ENCODE assay signal across 23 cellular contexts in the genomic region with DNA sequence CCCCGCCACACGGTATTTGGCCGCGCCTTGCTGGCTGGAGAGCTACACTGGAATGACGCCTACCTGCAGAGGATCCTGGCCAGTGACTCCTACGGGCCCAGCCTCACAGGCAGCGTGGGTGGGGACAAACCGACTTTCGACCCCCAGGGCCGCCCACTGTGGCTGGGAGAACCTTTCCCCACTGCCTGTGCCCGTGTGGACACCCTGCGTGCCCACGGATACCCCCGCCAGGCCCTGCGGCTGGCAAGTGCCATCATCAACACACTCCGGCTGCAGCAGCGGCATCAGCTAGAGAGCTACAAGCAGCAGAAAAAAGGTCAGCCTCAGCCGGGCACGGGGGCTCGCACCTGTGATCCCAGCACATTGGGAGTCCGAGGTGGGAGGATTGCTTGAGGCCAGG. TPM values are rescaled to one million over a fixed set of nuclear protein-coding genes. Genes with fewer than 3 reads are reported as not detected.
A peak's percentile ranks its signal among the peaks of the same experiment; 100 is the strongest.
DNase-seq lines count a peak whose midpoint lies in the region; ATAC-seq and TF ChIP-seq lines count a peak whose summit lies in the region.
"Had no signal": no experiment of that assay in that cellular context is flagged by ENCODE, and none has a peak within 500 bp of the region (broad histone marks: within the 10 kb centered on the region; RNA-seq: fewer than 3 reads in every experiment).

No MANE protein-coding gene starts in this region.

- no peaks in the 10 kb centered on the region for H3K27me3 Mint-ChIP-seq in endodermal cell (ENCODE audit: insufficient read depth)
- H3K27me3 Mint-ChIP-seq: CD4-positive, alpha-beta T cell; CD8-positive, alpha-beta memory T cell had no signal

- POLR2A ChIA-PET in RWPE1 (lab: Yijun Ruan, JAX; ENCODE audit: low non-redundant PET): no interaction called here

- no peak overlapping the region for H3K4me3 ChIP-seq in H7 (ENCODE audit: insufficient read depth, low read depth, low read length)
- H3K4me3 ChIP-seq in endodermal cell (ENCODE audit: low read length): no peak overlapping the region
- H3K4me3 ChIP-seq: A549; BLaER1 treated with 17β-estradiol and CSF1 and Interleukin-3, amounts not matched to agents 10 nM and 100 nM; GM12878; HAP-1 had no signal

- intact Hi-C loops in posterior vena cava (cut with DNase I): no loop called here

- no peak overlapping the region for H3K4me3 Mint-ChIP-seq in endodermal cell
- H3K4me3 Mint-ChIP-seq: CD14-positive monocyte; CD4-positive, alpha-beta T cell; CD8-positive, alpha-beta memory T cell had no signal

- no peak overlapping the region for H3K27ac Mint-ChIP-seq in endodermal cell
- H3K27ac Mint-ChIP-seq: CD4-positive, alpha-beta T cell had no signal

- WGBS in endodermal cell (ENCODE audit: insufficient coverage in 1 of 2, insufficient read length in 1 of 2), 2 experiments: 93 to 95% methylated on average over 21 of the region's 21 CpGs

- H3K9me3 Mint-ChIP-seq in endodermal cell: no peaks in the 10 kb centered on the region
- H3K9me3 Mint-ChIP-seq: CD4-positive, alpha-beta T cell; CD8-positive, alpha-beta memory T cell had no signal

- H3K36me3 ChIP-seq in H7 (replicated peaks; ENCODE audit: control insufficient read depth, insufficient read depth, low read length) (peaks cover 9% of the 10 kb centered on the region), endodermal cell (ENCODE audit: control insufficient read depth, insufficient read depth, low read length) (peaks cover 25% of the 10 kb centered on the region)
- H3K36me3 ChIP-seq: BE2C, HAP-1 had no signal

- H3K36me3 Mint-ChIP-seq in endodermal cell (ENCODE audit: low read depth): peaks cover 63% of the 10 kb centered on the region

- no peak for TF ChIP-seq CTCF in RWPE1 (conservative IDR thresholded peaks at IDR 0.05; ENCODE audit: low read depth)
- no peak for TF ChIP-seq CTCF in endodermal cell (conservative IDR thresholded peaks at IDR 0.05)

- no peaks in the 10 kb centered on the region for H3K4me1 ChIP-seq in endodermal cell (ENCODE audit: control insufficient read depth, insufficient read depth, low read length)
- H3K4me1 ChIP-seq: A549, BE2C, HAP-1 had no signal

- H3K9ac ChIP-seq in endodermal cell (ENCODE audit: extremely low read depth, low read length, poor library complexity, severe bottlenecking): no peak overlapping the region
- H3K9ac ChIP-seq: BLaER1 treated with 17β-estradiol and CSF1 and Interleukin-3, amounts not matched to agents 10 nM and 100 nM had no signal

- ATAC-seq in activated CD4-positive, CD25-positive, alpha-beta regulatory T cell treated with anti-CD3 and anti-CD28 coated beads, Interleukin-2, amount 50 U/mL, for 24 hours: no peak
- ATAC-seq: A549, GM12878 had no signal

- H3K27ac ChIP-seq in RWPE1 (peak overlapping the region; percentile 13; the same call in 1 of the 2 replicates), endodermal cell (ENCODE audit: low read depth, low read length) (no peak overlapping the region)
- H3K27ac ChIP-seq: A549; BLaER1 treated with 17β-estradiol and CSF1 and Interleukin-3, amounts not matched to agents 10 nM and 100 nM had no signal

- no peaks in the 10 kb centered on the region for H3K4me1 Mint-ChIP-seq in endodermal cell

- H3K27me3 ChIP-seq in H7 (ENCODE audit: control insufficient read depth, insufficient read depth, low read length): no peaks in the 10 kb centered on the region
- H3K27me3 ChIP-seq in endodermal cell (ENCODE audit: control insufficient read depth, insufficient read depth, low read length, poor library complexity, severe bottlenecking): no peaks in the 10 kb centered on the region
- H3K27me3 ChIP-seq: BE2C; BLaER1 treated with 17β-estradiol and CSF1 and Interleukin-3, amounts not matched to agents 10 nM and 100 nM had no signal

- DNase-seq in H7 (peak; percentile 11), RWPE1 (ENCODE audit: low spot score) (no peak), endodermal cell (peak; percentile 39), posterior vena cava (ENCODE audit: low spot score) (peak; percentile 74), germinal center (ENCODE audit: low spot score) (no peak)
- DNase-seq in stimulated activated CD4-positive, alpha-beta T cell treated with anti-CD3 and anti-CD28 coated beads, Interleukin-4, amount 100 ng/mL, for 24 hours: no peak
- DNase-seq: 8988T; ACHN; AML-193; BE2C; CD4-positive, alpha-beta T cell; CD8-positive, alpha-beta memory T cell; DMS 273 treated with DMSO at 0.1 percent for 48 hours; DMS79; EL; GDM1; GOT3 had no signal

- CTCF ChIA-PET in RWPE1 (lab: Yijun Ruan, JAX): no interaction called here

- no peaks in the 10 kb centered on the region for H3K9me3 ChIP-seq in endodermal cell (ENCODE audit: control insufficient read depth, low read length)
- H3K9me3 ChIP-seq: A549, BE2C, HAP-1 had no signal

RNA-seq across cellular contexts. Expression of a gene that starts 19.3 kb away (rescaled TPM):
- 18.3 and 21.5 TPM in 2 replicates for total RNA-seq in H7 (2014; rRNA removed; shearing (Covaris generic))
- 10 to 100 TPM; 30.0 to 41.9 TPM for total RNA-seq in endodermal cell
- polyA plus RNA-seq in endodermal cell (2013, experiment 1 of 2): 22.9 TPM
- polyA plus RNA-seq in endodermal cell (2013, experiment 2 of 2): 20.7 TPM
- total RNA-seq in posterior vena cava: 1 to 10 TPM; 2.5 to 7.8 TPM

RNA-seq across cellular contexts. Expression of a gene that starts 40.3 kb away (rescaled TPM):
- 91.5 and 120 TPM in 2 replicates for total RNA-seq in H7 (2014; rRNA removed; shearing (Covaris generic))
- total RNA-seq in endodermal cell (100 to 1,000 TPM; 106 to 114 TPM), posterior vena cava (10 to 100 TPM; 54.8 to 63.4 TPM)
- polyA plus RNA-seq in endodermal cell (2013, experiment 1 of 2): 141 TPM
- polyA plus RNA-seq in endodermal cell (2013, experiment 2 of 2): 125 TPM

RNA-seq across cellular contexts. Expression of a gene that starts 50.2 kb away (rescaled TPM):
- total RNA-seq in H7 (2014; rRNA removed; shearing (Covaris generic)): 51.3 and 54.9 TPM in 2 replicates
- total RNA-seq in endodermal cell (10 to 100 TPM; 19.6 to 29.6 TPM), posterior vena cava (10 to 100 TPM; 19.6 to 21.3 TPM)
- 20.7 TPM for polyA plus RNA-seq in endodermal cell (2013, experiment 1 of 2)
- 20.5 TPM for polyA plus RNA-seq in endodermal cell (2013, experiment 2 of 2)

Comparison
In these comparisons a context has a peak if more than half of its experiments do, and no peak if none do; other contexts are left out.
1. DNase-seq: peak in H7 (single experiment), endodermal cell (single experiment) and posterior vena cava (single experiment); none in RWPE1 (single experiment), stimulated activated CD4-positive, alpha-beta T cell treated with anti-CD3 and anti-CD28 coated beads, Interleukin-4, amount 100 ng/mL, for 24 hours (single experiment) and germinal center (single experiment).